In genomic region chr9:84670106-84670800, GRCh38 we compare ENCODE assay signal across 8 cellular contexts. TPM values are rescaled to one million over a fixed set of nuclear protein-coding genes. Genes with fewer than 3 reads are reported as not detected.
DNase-seq lines count a peak whose midpoint lies in the region; ATAC-seq and TF ChIP-seq lines count a peak whose summit lies in the region.

No MANE protein-coding gene starts in this region.

- H3K4me3 ChIP-seq in mammary epithelial cell (replicated peaks in 1 of 3; ENCODE audit: insufficient read depth in 1 of 3, low read depth in 2 of 3, low read length in 3 of 3) (peak overlapping the region in 2 of 3 experiments; percentile 46 to 50), MG63 (no peak overlapping the region; the same call in 1 of the 2 replicates)

- dilution Hi-C loops in mammary epithelial cell (cut with HindIII; ENCODE audit: low sequenced_read_pairs) = no loop called here

- peak overlapping the region; percentile 93 for H3K4me2 ChIP-seq in mammary epithelial cell (ENCODE audit: insufficient read depth, low read depth, low read length)

- no TSS peak for BruUV-seq in mammary epithelial cell (replicated peaks; lab: Mats Ljungman, UMichigan)

- H4K20me1 ChIP-seq in mammary epithelial cell (ENCODE audit: insufficient read depth, low read length) = no peaks in the 10 kb centered on the region

- peaks cover 31% of the 10 kb centered on the region for H3K4me1 ChIP-seq in mammary epithelial cell (ENCODE audit: insufficient read depth, low read length)

- H3K9me3 ChIP-seq in mammary epithelial cell (replicated peaks; ENCODE audit: insufficient read depth, low read length) (no peaks in the 10 kb centered on the region), MG63 (no peaks in the 10 kb centered on the region)

- in situ Hi-C loops in mammary epithelial cell (cut with MboI; ENCODE audit: low sequenced_read_pairs in 2 of 2) (loop anchor here in 1 of 2 donors (25.0 kb wide), 1 partner anchor 258 kb away; no protein-coding TSS in a partner anchor), KBM-7 (cut with MboI; ENCODE audit: low pct_unique_long_range_greater_than_20kb, low sequenced_read_pairs) (no loop called here)

- no peak overlapping the region for H3K9ac ChIP-seq in mammary epithelial cell (ENCODE audit: insufficient read depth, low read length)

- ATAC-seq in HG02840 (IDR thresholded peaks at IDR 0.05; ENCODE audit: low FRiP score, unreplicated experiment) = no peak

- H2AFZ ChIP-seq in mammary epithelial cell (ENCODE audit: low read depth, low read length) = peak overlapping the region; percentile 81

- CTCF ChIA-PET in mammary epithelial cell (lab: Charles Lee; ENCODE audit: low non-redundant PET) = interaction anchor here (0.6 to 0.7 kb wide), 2 partner anchors 40 to 314 kb away, joined by 5 read pairs; no protein-coding TSS in a partner anchor

- 3% methylated on average over 21 of the region's 58 CpGs for WGBS in mammary epithelial cell (ENCODE audit: low coverage, missing lambda C conversion rate)

- TF ChIP-seq CTCF in mammary epithelial cell (conservative IDR thresholded peaks at IDR 0.05 in 1 of 2, IDR thresholded peaks at IDR 0.05 in 1 of 2; ENCODE audit: extremely low read depth in 1 of 2, insufficient read depth in 1 of 2, low read depth in 1 of 2, low read length in 2 of 2) = no peak

- no peak overlapping the region for H3K27ac ChIP-seq in mammary epithelial cell (ENCODE audit: insufficient read depth, low read depth, low read length)

- DNase-seq in NCI-H82 (lab: John Stamatoyannopoulos, UW) (peak; percentile 19), NCI-H82 treated with DMSO at 0.1 percent for 48 hours (lab: John Stamatoyannopoulos, UW; ENCODE audit: unreplicated experiment) (no peak), mammary epithelial cell (no peak), kidney tubule cell (ENCODE audit: low spot score) (peak; percentile 23), superior temporal gyrus (ENCODE audit: extremely low spot score) (peak; percentile 67), MG63 (no peak), KBM-7 (no peak)

- intact Hi-C loops in mammary epithelial cell (cut with micrococcal nuclease) = loop anchor here (5.0 kb wide), 1 partner anchor 738 kb away; no protein-coding TSS in a partner anchor

- H3K36me3 ChIP-seq in mammary epithelial cell (ENCODE audit: insufficient read depth, low read length) (no peaks in the 10 kb centered on the region), MG63 (no peaks in the 10 kb centered on the region)

- H3K27me3 ChIP-seq in mammary epithelial cell (ENCODE audit: insufficient read depth, low read length) (peaks cover 10% of the 10 kb centered on the region), MG63 (peaks cover 33% of the 10 kb centered on the region)

- no peaks in the 10 kb centered on the region for H3K79me2 ChIP-seq in mammary epithelial cell (ENCODE audit: insufficient read depth, low read length)

RNA-seq across cellular contexts. Expression of gene NTRK2, which starts 0.7 kb away (rescaled TPM):
- 1 to 10 TPM in 1 of 2 donors, under 1 TPM in 1; 0.07 to 1.5 TPM for total RNA-seq in mammary epithelial cell
- polyA plus RNA-seq in mammary epithelial cell = 0.07 TPM
- polyA minus RNA-seq in mammary epithelial cell = not detected
- total RNA-seq in MG63 (2014; rRNA removed; shearing (Covaris generic); ENCODE audit: low replicate concordance) = not detected in 2 replicates

Comparison
In these comparisons a context has a peak if more than half of its experiments do, and no peak if none do; other contexts are left out.
1. DNase-seq: peak in NCI-H82 (single experiment), kidney tubule cell (single experiment) and superior temporal gyrus (single experiment); none in NCI-H82 treated with DMSO at 0.1 percent for 48 hours (single experiment), mammary epithelial cell (single experiment), MG63 (single experiment) and KBM-7 (single experiment).